Comparison of ENCODE assay signal across 35 cellular contexts in the genomic region with DNA sequence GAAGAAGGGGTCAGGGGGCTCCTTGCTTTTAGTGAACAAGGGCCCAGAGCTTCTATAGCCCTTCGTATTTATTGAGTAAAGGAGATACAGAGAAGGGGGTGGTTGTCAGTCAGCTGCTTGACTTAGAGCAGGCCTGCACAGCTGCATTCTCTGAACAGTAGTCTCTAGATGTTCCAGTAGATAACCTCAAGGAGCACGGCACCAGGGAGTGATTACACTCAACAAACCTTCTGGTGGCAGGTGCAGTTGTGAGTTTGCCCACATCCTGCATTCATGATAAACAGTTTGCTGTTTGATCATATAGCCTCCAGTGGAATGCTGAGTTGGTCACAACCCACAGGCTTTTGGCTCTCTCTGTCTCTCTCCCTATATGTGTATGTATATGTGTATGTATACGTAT.
"Had no signal": no experiment of that assay in that cellular context is flagged by ENCODE, and none has a peak within 500 bp of the region (broad histone marks: within the 10 kb centered on the region; RNA-seq: fewer than 3 reads in every experiment).

No MANE protein-coding gene starts in this region.

- DNase-seq: Karpas-422, Kasumi-1, MG63, MM.1S, MV-4-11, NCI-H1048, NCI-H1092, NCI-H1092 treated with DMSO at 0.1 percent for 48 hours, NCI-H1105, NCI-H1105 treated with DMSO at 0.1 percent for 48 hours, NCI-H1417, NCI-H1417 treated with DMSO at 0.1 percent for 48 hours, NCI-H1436, NCI-H1436 treated with DMSO at 0.1 percent for 48 hours, NCI-H146, NCI-H1694, NCI-H1694 treated with DMSO at 0.1 percent for 48 hours, NCI-H187, NCI-H187 treated with DMSO at 0.1 percent for 48 hours, NCI-H1930, NCI-H2029, NCI-H2029 treated with DMSO at 0.1 percent for 48 hours, NCI-H2081, NCI-H2081 treated with DMSO at 0.1 percent for 48 hours, NCI-H2107, NCI-H2171, NCI-H2171 treated with DMSO at 0.1 percent for 48 hours, NCI-H2227 treated with DMSO at 0.1 percent for 48 hours, NCI-H226, NCI-H345, NCI-H446, NCI-H446 treated with DMSO at 0.1 percent for 48 hours, NCI-H510A, NCI-H510A treated with DMSO at 0.1 percent for 48 hours, NCI-H524 had no signal

- H3K4me3 ChIP-seq: MG63 had no signal

- H3K27me3 ChIP-seq: MG63 had no signal
